ENCODE assay signal across 10 cellular contexts in genomic region chr18:9643549-9643948, GRCh38. TPM values are rescaled to one million over a fixed set of nuclear protein-coding genes. Genes with fewer than 3 reads are reported as not detected.
DNase-seq lines count a peak whose midpoint lies in the region; ATAC-seq, FAIRE-seq and TF ChIP-seq lines count a peak whose summit lies in the region.
"Had no signal": no experiment of that assay in that cellular context is flagged by ENCODE, and none has a peak within 500 bp of the region (broad histone marks: within the 10 kb centered on the region; RNA-seq: fewer than 3 reads in every experiment).

No MANE protein-coding gene starts in this region.

- H3K4me3 Mint-ChIP-seq in activated T-helper 1 cell treated with anti-CD3 and anti-CD28 coated beads, Interleukin-12 subunit alpha, Interleukin-12 subunit beta, Interleukin-2, Interleukin-4 antibody, amounts not matched to agents 30 ng/mL and 10 ng/mL and 1 ng/mL, durations not matched to agents 14 hours and 24 hours and 36 hours = no peak overlapping the region

- no peaks in the 10 kb centered on the region for H3K9me3 Mint-ChIP-seq in activated T-helper 1 cell treated with anti-CD3 and anti-CD28 coated beads, Interleukin-12 subunit alpha, Interleukin-12 subunit beta, Interleukin-2, Interleukin-4 antibody, amounts not matched to agents 30 ng/mL and 10 ng/mL and 1 ng/mL, durations not matched to agents 14 hours and 24 hours and 36 hours

- H3K36me3 Mint-ChIP-seq in activated T-helper 1 cell treated with anti-CD3 and anti-CD28 coated beads, Interleukin-12 subunit alpha, Interleukin-12 subunit beta, Interleukin-2, Interleukin-4 antibody, amounts not matched to agents 30 ng/mL and 10 ng/mL and 1 ng/mL, durations not matched to agents 14 hours and 24 hours and 36 hours (ENCODE audit: low read depth) = no peaks in the 10 kb centered on the region

- DNase-seq in bronchial epithelial cell (ENCODE audit: low read depth) (peak; percentile 99), left kidney (ENCODE audit: low read depth, low spot score) (peak; percentile 93), NCI-H187 treated with DMSO at 0.1 percent for 48 hours (lab: John Stamatoyannopoulos, UW) (no peak)
- no peak for DNase-seq in activated T-helper 1 cell treated with anti-CD3 and anti-CD28 coated beads, Interleukin-12 subunit alpha, Interleukin-12 subunit beta, Interleukin-2, Interleukin-4 antibody, amounts not matched to agents 30 ng/mL and 10 ng/mL and 1 ng/mL, durations not matched to agents 14 hours and 24 hours and 36 hours (ENCODE audit: low spot score)
- DNase-seq in activated CD4-positive, alpha-beta T cell treated with anti-CD3 and anti-CD28 coated beads, Interleukin-2, amount 50 U/mL, for 48 hours = no peak
- DNase-seq: activated naive CD4-positive, alpha-beta T cell treated with Interleukin-2 at 50 U/mL for 16 hours; DND-41 had no signal

- H3K4me1 ChIP-seq in HUES48 (ENCODE audit: control insufficient read depth, insufficient read depth, low read length) = peaks cover 27% of the 10 kb centered on the region

- H3K36me3 ChIP-seq in HUES48 (ENCODE audit: control insufficient read depth, insufficient read depth, low read length) = no peaks in the 10 kb centered on the region
- H3K36me3 ChIP-seq in bronchial epithelial cell (ENCODE audit: control insufficient read depth, insufficient read depth, low read length) = no peaks in the 10 kb centered on the region

- H3K27me3 Mint-ChIP-seq in activated T-helper 1 cell treated with anti-CD3 and anti-CD28 coated beads, Interleukin-12 subunit alpha, Interleukin-12 subunit beta, Interleukin-2, Interleukin-4 antibody, amounts not matched to agents 30 ng/mL and 10 ng/mL and 1 ng/mL, durations not matched to agents 14 hours and 24 hours and 36 hours (ENCODE audit: insufficient read depth) = peaks cover 12% of the 10 kb centered on the region

- no peaks in the 10 kb centered on the region for H3K9me3 ChIP-seq in HUES48 (ENCODE audit: control insufficient read depth, insufficient read depth, low read length)

- FAIRE-seq in A204.1 (lab: Jason Lieb, UNC) = peak; percentile 46
- no peak for FAIRE-seq in bronchial epithelial cell (lab: Jason Lieb, UNC)

- no peak overlapping the region for H3K27ac Mint-ChIP-seq in activated T-helper 1 cell treated with anti-CD3 and anti-CD28 coated beads, Interleukin-12 subunit alpha, Interleukin-12 subunit beta, Interleukin-2, Interleukin-4 antibody, amounts not matched to agents 30 ng/mL and 10 ng/mL and 1 ng/mL, durations not matched to agents 14 hours and 24 hours and 36 hours

- no peaks in the 10 kb centered on the region for H3K4me1 Mint-ChIP-seq in activated T-helper 1 cell treated with anti-CD3 and anti-CD28 coated beads, Interleukin-12 subunit alpha, Interleukin-12 subunit beta, Interleukin-2, Interleukin-4 antibody, amounts not matched to agents 30 ng/mL and 10 ng/mL and 1 ng/mL, durations not matched to agents 14 hours and 24 hours and 36 hours (ENCODE audit: low read depth)

- intact Hi-C loops in activated T-helper 1 cell treated with anti-CD3 and anti-CD28 coated beads, Interleukin-12 subunit alpha, Interleukin-12 subunit beta, Interleukin-2, Interleukin-4 antibody, amounts not matched to agents 30 ng/mL and 10 ng/mL and 1 ng/mL, durations not matched to agents 14 hours and 24 hours and 36 hours (cut with micrococcal nuclease) = no loop called here

- H3K27me3 ChIP-seq in HUES48 (ENCODE audit: control insufficient read depth, insufficient read depth, low read length) (no peaks in the 10 kb centered on the region), bronchial epithelial cell (ENCODE audit: control insufficient read depth, insufficient read depth, low read length) (no peaks in the 10 kb centered on the region)

- H3K27ac ChIP-seq in HUES48 (ENCODE audit: low read depth, low read length) = peak overlapping the region; percentile 88

- H3K9ac ChIP-seq in HUES48 (ENCODE audit: low read depth, low read length) = peak overlapping the region; percentile 62

- no peak for TF ChIP-seq CTCF in bronchial epithelial cell (IDR thresholded peaks at IDR 0.05; ENCODE audit: insufficient read depth, low read length, severe bottlenecking)

- H3K4me3 ChIP-seq in HUES48 (ENCODE audit: low read depth, low read length) = peak overlapping the region; percentile 22; the same call in 1 of the 2 replicates
- H3K4me3 ChIP-seq in bronchial epithelial cell (ENCODE audit: low read depth, low read length) = no peak overlapping the region

- no peak for ATAC-seq in activated CD4-positive, CD25-positive, alpha-beta regulatory T cell treated with anti-CD3 and anti-CD28 coated beads, Interleukin-2, amount 50 U/mL, for 24 hours

RNA-seq across cellular contexts. Expression of gene PPP4R1, which starts 29.2 kb away (rescaled TPM):
- 187 and 199 TPM in 2 replicates for total RNA-seq in bronchial epithelial cell
- 49.5 and 54.8 TPM in 2 replicates for total RNA-seq in activated T-helper 1 cell treated with anti-CD3 and anti-CD28 coated beads, Interleukin-12 subunit alpha, Interleukin-12 subunit beta, Interleukin-2, Interleukin-4 antibody, amounts not matched to agents 30 ng/mL and 10 ng/mL and 1 ng/mL, durations not matched to agents 14 hours and 24 hours and 36 hours

Comparison
In these comparisons a context has a peak if more than half of its experiments do, and no peak if none do; other contexts are left out.
1. DNase-seq: peak in bronchial epithelial cell (single experiment) and left kidney (single experiment); none in NCI-H187 treated with DMSO at 0.1 percent for 48 hours (single experiment), activated T-helper 1 cell treated with anti-CD3 and anti-CD28 coated beads, Interleukin-12 subunit alpha, Interleukin-12 subunit beta, Interleukin-2, Interleukin-4 antibody, amounts not matched to agents 30 ng/mL and 10 ng/mL and 1 ng/mL, durations not matched to agents 14 hours and 24 hours and 36 hours (single experiment) and activated CD4-positive, alpha-beta T cell treated with anti-CD3 and anti-CD28 coated beads, Interleukin-2, amount 50 U/mL, for 48 hours (0 of 2).